ENCODE assay signal across 8 cellular contexts in the genomic region with DNA sequence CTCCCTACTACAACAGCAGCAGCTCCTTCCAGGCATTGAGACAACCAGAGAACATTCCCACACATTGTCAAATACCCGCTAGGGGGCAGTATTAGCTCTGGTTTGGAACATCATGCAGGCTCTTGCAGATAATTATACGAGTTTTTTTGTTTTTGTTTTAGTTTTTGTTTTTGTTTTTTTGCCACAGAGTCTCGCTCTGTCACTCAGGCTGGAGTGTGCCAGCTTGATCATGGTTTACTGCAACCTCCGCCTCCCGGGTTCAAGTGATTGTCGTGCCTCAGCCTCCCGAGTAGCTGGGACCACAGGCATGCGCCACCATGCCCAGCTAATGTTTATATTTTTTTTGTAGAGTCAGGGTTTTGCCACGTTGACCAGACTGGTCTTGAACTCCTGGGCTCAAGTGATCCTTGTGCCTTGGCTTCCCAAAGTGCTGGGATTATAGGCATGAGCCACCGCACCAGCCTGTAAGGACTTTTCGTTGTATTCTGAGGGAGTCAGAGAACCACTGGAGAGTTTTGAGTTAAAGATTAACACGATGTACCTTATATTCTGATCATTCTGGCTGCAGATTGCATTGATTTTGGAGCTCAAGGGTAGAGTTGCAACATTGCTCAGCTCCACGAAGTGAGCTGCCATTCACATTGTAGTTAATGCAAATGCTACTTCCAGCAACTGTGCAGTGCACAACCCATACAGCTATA. TPM values are rescaled to one million over a fixed set of nuclear protein-coding genes. Genes with fewer than 3 reads are reported as not detected.
DNase-seq lines count a peak whose midpoint lies in the region; ATAC-seq and TF ChIP-seq lines count a peak whose summit lies in the region.

No MANE protein-coding gene starts in this region.

- H3K9me3 Mint-ChIP-seq in activated T-cell treated with anti-CD3 and anti-CD28 coated beads, Interleukin-2, amount 50 U/mL, for 24 hours = no peaks in the 10 kb centered on the region
- no peaks in the 10 kb centered on the region for H3K9me3 Mint-ChIP-seq in chondrocyte (ENCODE audit: low read depth)

- peak; percentile 94 for TF ChIP-seq CTCF in chondrocyte (IDR thresholded peaks at IDR 0.05)

- no peak overlapping the region for H3K27ac Mint-ChIP-seq in activated T-cell treated with anti-CD3 and anti-CD28 coated beads, Interleukin-2, amount 50 U/mL, for 24 hours
- no peak overlapping the region for H3K27ac Mint-ChIP-seq in chondrocyte (ENCODE audit: unreplicated experiment)

- H3K4me1 Mint-ChIP-seq in activated T-cell treated with anti-CD3 and anti-CD28 coated beads, Interleukin-2, amount 50 U/mL, for 24 hours (ENCODE audit: low read depth) = no peaks in the 10 kb centered on the region
- no peaks in the 10 kb centered on the region for H3K4me1 Mint-ChIP-seq in chondrocyte (ENCODE audit: low read depth)

- H3K36me3 Mint-ChIP-seq in activated T-cell treated with anti-CD3 and anti-CD28 coated beads, Interleukin-2, amount 50 U/mL, for 24 hours (ENCODE audit: low read depth) = no peaks in the 10 kb centered on the region
- no peaks in the 10 kb centered on the region for H3K36me3 Mint-ChIP-seq in chondrocyte (ENCODE audit: low read depth)

- no peak overlapping the region for H3K4me3 Mint-ChIP-seq in activated T-cell treated with anti-CD3 and anti-CD28 coated beads, Interleukin-2, amount 50 U/mL, for 24 hours
- no peak overlapping the region for H3K4me3 Mint-ChIP-seq in chondrocyte (ENCODE audit: unreplicated experiment)

- peak; percentile 32 for DNase-seq in activated T-cell treated with anti-CD3 and anti-CD28 coated beads for 24 hours (ENCODE audit: low read depth)
- no peak for DNase-seq in activated T-cell treated with anti-CD3 and anti-CD28 coated beads, Interleukin-2, amount 50 U/mL, for 24 hours
- peak; percentile 56 for DNase-seq in NCI-H1694 (lab: John Stamatoyannopoulos, UW)
- peak; percentile 13 for DNase-seq in T-helper 9 cell
- DNase-seq in chondrocyte (ENCODE audit: low spot score) = no peak
- peak in 1 of 2 donors; percentile 61 for DNase-seq in left colon
- DNase-seq in stimulated activated CD4-positive, alpha-beta T cell treated with anti-CD3 and anti-CD28 coated beads, Interleukin-4, amount 100 ng/mL, for 1 hour = peak; percentile 10

- intact Hi-C loops in left colon (cut with DNase I, micrococcal nuclease) = loop anchor here in 1 of 2 donors (10.0 kb wide), 1 partner anchor 84 kb away; no protein-coding TSS in a partner anchor

- peaks cover 10% of the 10 kb centered on the region for H3K27me3 Mint-ChIP-seq in activated T-cell treated with anti-CD3 and anti-CD28 coated beads, Interleukin-2, amount 50 U/mL, for 24 hours
- H3K27me3 Mint-ChIP-seq in chondrocyte (ENCODE audit: low read depth) = peaks cover 28% of the 10 kb centered on the region

- peak; percentile 83 for ATAC-seq in left colon
- ATAC-seq in HG03039 (IDR thresholded peaks at IDR 0.05; ENCODE audit: unreplicated experiment) = no peak

RNA-seq across cellular contexts. Expression of gene CEACAM20, which starts 41.7 kb away (rescaled TPM):
- total RNA-seq in chondrocyte = not detected in 3 replicates
- under 1 TPM; 0.15 to 0.42 TPM for total RNA-seq in left colon

RNA-seq across cellular contexts. Expression of gene IGSF23, which starts 42.2 kb away (rescaled TPM):
- total RNA-seq in chondrocyte (not detected in 3 replicates), left colon (not detected)

Comparison
In these comparisons a context has a peak if more than half of its experiments do, and no peak if none do; other contexts are left out.
1. DNase-seq: peak in activated T-cell treated with anti-CD3 and anti-CD28 coated beads for 24 hours (single experiment), NCI-H1694 (single experiment), T-helper 9 cell (single experiment) and stimulated activated CD4-positive, alpha-beta T cell treated with anti-CD3 and anti-CD28 coated beads, Interleukin-4, amount 100 ng/mL, for 1 hour (single experiment); none in activated T-cell treated with anti-CD3 and anti-CD28 coated beads, Interleukin-2, amount 50 U/mL, for 24 hours (single experiment) and chondrocyte (single experiment).